In genomic region chr12:49388682-49389081, GRCh38 we compare ENCODE assay signal across 17 cellular contexts. TPM values are rescaled to one million over a fixed set of nuclear protein-coding genes. Genes with fewer than 3 reads are reported as not detected.
DNase-seq lines count a peak whose midpoint lies in the region; ATAC-seq, FAIRE-seq and TF ChIP-seq lines count a peak whose summit lies in the region.
"Had no signal": no experiment of that assay in that cellular context is flagged by ENCODE, and none has a peak within 500 bp of the region (broad histone marks: within the 10 kb centered on the region; RNA-seq: fewer than 3 reads in every experiment).

No MANE protein-coding gene starts in this region.

- no peaks in the 10 kb centered on the region for H3K27me3 Mint-ChIP-seq in stimulated activated naive B cell treated with anti-CD40 and anti-IgM and Interleukin-4, amounts not matched to agents 10 μg/mL and 1 μg/mL and 100 μg/mL, for 72 hours

- no TSS peak for BruUV-seq in HepG2 (replicated peaks; lab: Mats Ljungman, UMichigan)

- H4K20me1 ChIP-seq in HepG2 (ENCODE audit: insufficient read depth, low read length) = no peaks in the 10 kb centered on the region; the same call in 1 of the 2 replicates
- H4K20me1 ChIP-seq in H1 (replicated peaks in 1 of 2; ENCODE audit: control insufficient read depth in 1 of 2, insufficient read depth in 2 of 2, low read length in 2 of 2) = peaks cover 0 to 3% of the 10 kb centered on the region in 2 experiments

- H3K14ac ChIP-seq in H1 (ENCODE audit: insufficient read length) = no peak overlapping the region

- in situ Hi-C loops in HepG2 (cut with HindIII; ENCODE audit: extremely low pct_ligation_motif_present, low pct_unique_long_range_greater_than_20kb) = no loop called here

- no peak overlapping the region for H4K5ac ChIP-seq in H1 (ENCODE audit: insufficient read length, low read depth, low read length)

- H3K27me3 ChIP-seq in HepG2 (ENCODE audit: control insufficient read depth in 1 of 2, insufficient read depth in 2 of 2, low read length in 2 of 2) (no peaks in the 10 kb centered on the region), right lobe of liver (no peaks in the 10 kb centered on the region), H1 (replicated peaks in 1 of 4; ENCODE audit: control insufficient read depth in 3 of 4, extremely low read depth in 1 of 4, insufficient read depth in 3 of 4, low read length in 3 of 4) (peaks cover 0 to 2% (median 0%) of the 10 kb centered on the region in 4 experiments; a peak in 1 of 7 replicates)
- H3K27me3 ChIP-seq: BE2C had no signal

- peaks cover 2% of the 10 kb centered on the region; the same call in 1 of the 2 replicates for H3K23me2 ChIP-seq in H1 (ENCODE audit: low read depth, low read length)

- H2AK5ac ChIP-seq in H1 (ENCODE audit: low read depth, low read length) = no peak overlapping the region

- H3K27ac Mint-ChIP-seq in stimulated activated naive B cell treated with anti-CD40 and anti-IgM and Interleukin-4, amounts not matched to agents 10 μg/mL and 1 μg/mL and 100 μg/mL, for 72 hours = no peak overlapping the region
- H3K27ac Mint-ChIP-seq: GM23338 had no signal

- H2BK5ac ChIP-seq in H1 (ENCODE audit: low read depth, low read length) = no peak overlapping the region

- H2BK15ac ChIP-seq in H1 (ENCODE audit: low read length) = no peak overlapping the region

- no peak overlapping the region for H2BK20ac ChIP-seq in H1 (ENCODE audit: low read length)

- no peak for TF ChIP-seq POLR2A in HepG2 (IDR thresholded peaks at IDR 0.05; ENCODE audit: insufficient read depth in 1 of 2, low read depth in 2 of 2, low read length in 2 of 2)
- TF ChIP-seq POLR2A in right lobe of liver (IDR thresholded peaks at IDR 0.05) = no peak
- TF ChIP-seq POLR2A in H1 (IDR thresholded peaks at IDR 0.05; ENCODE audit: control extremely low read depth in 1 of 2, low read depth in 2 of 2, low read length in 2 of 2) = no peak

- TF ChIP-seq RAD21 in HepG2 (CRISPR knock-in tag; IDR thresholded peaks at IDR 0.05) (no peak), H1 (IDR thresholded peaks at IDR 0.05 in 1 of 2, conservative IDR thresholded peaks at IDR 0.05 in 1 of 2; ENCODE audit: low read depth in 2 of 2, low read length in 2 of 2) (no peak)

- H3K4me3 ChIP-seq in HepG2 (replicated peaks in 1 of 3; ENCODE audit: insufficient read depth in 1 of 3, low read depth in 2 of 3, low read length in 3 of 3) (no peak overlapping the region), right lobe of liver (no peak overlapping the region), SK-N-MC (peak overlapping the region; percentile 66), H1 (ENCODE audit: extremely low read depth in 1 of 4, insufficient read depth in 2 of 4, low read depth in 3 of 4, low read length in 4 of 4) (no peak overlapping the region)

- H4K91ac ChIP-seq in H1 (replicated peaks; ENCODE audit: insufficient read length, low read length) = no peak overlapping the region

- CTCF ChIA-PET in HepG2 (lab: Yijun Ruan, JAX; ENCODE audit: low intra/inter-chr PET ratio, low total read pairs) = no interaction called here
- CTCF ChIA-PET in H1 (lab: Charles Lee; ENCODE audit: partially characterized antibody) = interaction anchor here (0.6 to 2.6 kb wide), 19 partner anchors 8 to 165 kb away, joined by 3 to 15 read pairs (median 4); partner anchors contain the start of gene SPATS2

- DNase-seq in HepG2 (ENCODE audit: low spot score) = no peak
- no peak for DNase-seq in right lobe of liver
- DNase-seq in SK-N-MC (ENCODE audit: low read depth, low spot score) = no peak
- no peak for DNase-seq in H1 (ENCODE audit: low read depth in 1 of 2, low spot score in 2 of 2)
- DNase-seq in stimulated activated naive B cell treated with anti-CD40 and anti-IgM and Interleukin-4, amounts not matched to agents 10 μg/mL and 1 μg/mL and 100 μg/mL, for 72 hours = no peak
- no peak for DNase-seq in GM19240 (ENCODE audit: insufficient read length, low spot score)
- no peak for DNase-seq in kidney glomerular epithelial cell (lab: John Stamatoyannopoulos, UW)
- DNase-seq: BE2C, DMS 273 treated with DMSO at 0.1 percent for 48 hours, KG1, NCI-H1092, NCI-H1694, NCI-H510A, SHP77 had no signal

- H2AFZ ChIP-seq in HepG2 (ENCODE audit: low read length) (no peak overlapping the region), H1 (ENCODE audit: low read length) (no peak overlapping the region)

- POLR2A ChIA-PET in HepG2 (lab: Yijun Ruan, JAX) (no interaction called here), H1 (lab: Charles Lee; ENCODE audit: partially characterized antibody) (interaction anchor here (0.7 to 1.3 kb wide), 5 partner anchors 9 to 94 kb away, joined by 3 to 6 read pairs (median 3); partner anchors contain the start of gene PRPH)

- H3K9me3 ChIP-seq in HepG2 (ENCODE audit: low read length) (no peaks in the 10 kb centered on the region), right lobe of liver (no peaks in the 10 kb centered on the region), SK-N-MC (ENCODE audit: low read depth, low read length) (no peaks in the 10 kb centered on the region), H1 (ENCODE audit: insufficient read depth in 2 of 2, low read depth in 1 of 2, low read length in 1 of 2) (no peaks in the 10 kb centered on the region)
- H3K9me3 ChIP-seq: BE2C had no signal

- no peaks in the 10 kb centered on the region; the same call in none of the 2 replicates for H3K79me1 ChIP-seq in H1 (ENCODE audit: low read depth, low read length)

- H3K9me3 Mint-ChIP-seq in stimulated activated naive B cell treated with anti-CD40 and anti-IgM and Interleukin-4, amounts not matched to agents 10 μg/mL and 1 μg/mL and 100 μg/mL, for 72 hours = no peaks in the 10 kb centered on the region
- H3K9me3 Mint-ChIP-seq: GM23338 had no signal

- no peak for FAIRE-seq in HepG2 (lab: Jason Lieb, UNC)
- FAIRE-seq in H1 (lab: Jason Lieb, UNC) = no peak
- FAIRE-seq: RCC 7860 had no signal

- TF ChIP-seq EP300 in HepG2 (IDR thresholded peaks at IDR 0.05; ENCODE audit: low read depth in 2 of 2, low read length in 2 of 2) = no peak
- no peak for TF ChIP-seq EP300 in HepG2 (CRISPR knock-in tag; IDR thresholded peaks at IDR 0.05; ENCODE audit: borderline replicate concordance)
- no peak for TF ChIP-seq EP300 in H1 (IDR thresholded peaks at IDR 0.05; ENCODE audit: borderline replicate concordance in 1 of 2, low read depth in 2 of 2, low read length in 2 of 2)

- no peak overlapping the region for H3K23ac ChIP-seq in H1 (ENCODE audit: insufficient read length)

- no peak overlapping the region for H4K8ac ChIP-seq in H1 (ENCODE audit: extremely low read depth, insufficient read depth, low read length)

- no peak overlapping the region for H3K4ac ChIP-seq in H1 (replicated peaks; ENCODE audit: insufficient read length, low read depth, low read length)

- 88% methylated on average over 1 of the region's 1 CpG for WGBS in HepG2 (ENCODE audit: low lambda C conversion rate)
- 78% methylated on average over 1 of the region's 1 CpG for WGBS in right lobe of liver (ENCODE audit: insufficient coverage, low coverage, low lambda C conversion rate, missing lambda C conversion rate)
- 93% methylated on average over 1 of the region's 1 CpG; no CpG with 5 or more reads in 1 of the 2 experiments for WGBS in H1 (ENCODE audit: extremely low coverage in 1 of 2, insufficient coverage in 1 of 2, insufficient read length in 1 of 2, insufficient replicate concordance in 2 of 2, low coverage in 1 of 2, low lambda C conversion rate in 2 of 2, missing lambda C conversion rate in 1 of 2), 2 experiments

- H3K36me3 Mint-ChIP-seq in stimulated activated naive B cell treated with anti-CD40 and anti-IgM and Interleukin-4, amounts not matched to agents 10 μg/mL and 1 μg/mL and 100 μg/mL, for 72 hours = peaks cover 4 to 11% of the 10 kb centered on the region in 2 donors

- H3K36me3 ChIP-seq in HepG2 (replicated peaks in 1 of 2; ENCODE audit: control insufficient read depth in 1 of 2, insufficient read depth in 2 of 2, low read length in 2 of 2) (peaks cover 0 to 13% of the 10 kb centered on the region in 2 experiments; a peak in 2 of 5 replicates), right lobe of liver (no peaks in the 10 kb centered on the region), SK-N-MC (ENCODE audit: insufficient read depth, low read length) (peaks cover 6% of the 10 kb centered on the region; the same call in 1 of the 2 replicates), H1 (ENCODE audit: control insufficient read depth in 2 of 4, insufficient read depth in 4 of 4, low read length in 3 of 4) (no peaks in the 10 kb centered on the region)
- H3K36me3 ChIP-seq: BE2C had no signal

- peaks cover 0 to 9% of the 10 kb centered on the region in 2 donors for H3K4me1 Mint-ChIP-seq in stimulated activated naive B cell treated with anti-CD40 and anti-IgM and Interleukin-4, amounts not matched to agents 10 μg/mL and 1 μg/mL and 100 μg/mL, for 72 hours

- peaks cover 28% of the 10 kb centered on the region for H3K79me2 ChIP-seq in HepG2 (ENCODE audit: insufficient read depth, low read length)
- H3K79me2 ChIP-seq in H1 (ENCODE audit: control insufficient read depth in 1 of 2, insufficient read depth in 2 of 2, low read length in 2 of 2) = peaks cover 0 to 6% of the 10 kb centered on the region in 2 experiments; a peak in 2 of 4 replicates

- H3K18ac ChIP-seq in H1 (ENCODE audit: extremely low read depth, low read length) = no peak overlapping the region

- H2BK120ac ChIP-seq in H1 (replicated peaks; ENCODE audit: low read depth, low read length) = no peak overlapping the region

- intact Hi-C loops in HepG2 (cut with micrococcal nuclease; ENCODE audit: unreplicated experiment) = no loop called here
- intact Hi-C loops in right lobe of liver (cut with DNase I) = no loop called here

- H3K56ac ChIP-seq in H1 (replicated peaks; ENCODE audit: insufficient read length, low read depth, low read length) = no peak overlapping the region

- no peak overlapping the region for H2BK12ac ChIP-seq in H1 (ENCODE audit: low read depth, low read length)

- H3K27ac ChIP-seq in HepG2 (ENCODE audit: extremely low read length, insufficient read depth, low read length) (no peak overlapping the region), right lobe of liver (no peak overlapping the region), SK-N-MC (peak overlapping the region; percentile 77), H1 (ENCODE audit: low read depth, low read length) (no peak overlapping the region)
- H3K27ac ChIP-seq: HL-60 had no signal

- no peak for ATAC-seq in HepG2
- no peak for ATAC-seq in right lobe of liver
- peak; percentile 12 to 29 for ATAC-seq in stimulated activated naive B cell treated with anti-CD40 and anti-IgM and Interleukin-4, amounts not matched to agents 10 μg/mL and 1 μg/mL and 100 μg/mL, for 72 hours (replicated peaks)

- H3K4me1 ChIP-seq in HepG2 (ENCODE audit: insufficient read depth, low read length) = no peaks in the 10 kb centered on the region
- no peaks in the 10 kb centered on the region for H3K4me1 ChIP-seq in right lobe of liver
- H3K4me1 ChIP-seq in H1 (replicated peaks in 1 of 4; ENCODE audit: control insufficient read depth in 3 of 4, insufficient read depth in 4 of 4, low read length in 3 of 4) = peaks cover 0 to 4% (median 2%) of the 10 kb centered on the region in 4 experiments; a peak in 3 of 7 replicates
- H3K4me1 ChIP-seq: BE2C had no signal

- H3K4me3 Mint-ChIP-seq in stimulated activated naive B cell treated with anti-CD40 and anti-IgM and Interleukin-4, amounts not matched to agents 10 μg/mL and 1 μg/mL and 100 μg/mL, for 72 hours = peak overlapping the region; percentile 42 to 52
- H3K4me3 Mint-ChIP-seq: GM23338 had no signal

- no peak for TF ChIP-seq CTCF in HepG2 (CRISPR knock-in tag; IDR thresholded peaks at IDR 0.05)
- TF ChIP-seq CTCF in right lobe of liver (IDR thresholded peaks at IDR 0.05) = no peak
- no peak for TF ChIP-seq CTCF in H1 (IDR thresholded peaks at IDR 0.05; ENCODE audit: control extremely low read depth in 1 of 3, insufficient read depth in 1 of 3, low read depth in 1 of 3, low read length in 3 of 3)

- H3K9ac ChIP-seq in HepG2 (ENCODE audit: insufficient read depth, low read depth, low read length) = no peak overlapping the region
- peak overlapping the region; percentile 27 for H3K9ac ChIP-seq in SK-N-MC (ENCODE audit: insufficient read length)
- no peak overlapping the region for H3K9ac ChIP-seq in H1 (replicated peaks in 1 of 4; ENCODE audit: extremely low read depth in 1 of 4, low read depth in 3 of 4, low read length in 3 of 4)

- H3K4me2 ChIP-seq in HepG2 (ENCODE audit: low read depth, low read length) = no peak overlapping the region
- H3K4me2 ChIP-seq in H1 (ENCODE audit: insufficient read depth in 1 of 2, low read depth in 2 of 2, low read length in 2 of 2) = peak overlapping the region in 1 of 2 experiments; percentile 73; a peak in 1 of 4 replicates

RNA-seq across cellular contexts. Expression of gene SPATS2, which starts 21.4 kb away (rescaled TPM):
- total RNA-seq in HepG2 (2016; rRNA removed; fragmentation: Illumina TruSeq; extraction: Trizol) (19.3 and 27.2 TPM in 2 replicates), right lobe of liver (1 to 10 TPM; 3.2 to 6.1 (median 4.4) TPM)
- 20.9 and 21.2 TPM in 2 replicates for total RNA-seq in HepG2 (2016; cell fraction: cytosol; rRNA removed; fragmentation: Illumina TruSeq; extraction: Trizol; ENCODE audit: low read depth)
- 19.2 and 23.0 TPM in 2 replicates for total RNA-seq in HepG2 (2016; cell fraction: insoluble cytoplasmic fraction; rRNA removed; fragmentation: Illumina TruSeq; extraction: Trizol)
- 22.6 and 23.1 TPM in 2 replicates for total RNA-seq in HepG2 (2016; cell fraction: membrane; rRNA removed; fragmentation: Illumina TruSeq; extraction: Trizol)
- total RNA-seq in HepG2 (2016; cell fraction: nucleus; rRNA removed; fragmentation: Illumina TruSeq; extraction: Trizol) = 16.9 and 19.5 TPM in 2 replicates
- polyA plus RNA-seq in HepG2 (2011; rRNA removed) (24.9 and 28.1 TPM in 2 replicates), H1 (2011; rRNA removed) (12.7 and 19.2 TPM in 2 replicates)
- polyA plus RNA-seq in HepG2 (2011; cell fraction: cytosol; rRNA removed) = 16.7 and 21.9 TPM in 2 replicates
- polyA plus RNA-seq in HepG2 (2011; cell fraction: nucleus; rRNA removed) = 15.8 and 19.7 TPM in 2 replicates
- polyA plus RNA-seq in HepG2 (2012) = 13.4 and 17.4 TPM in 2 replicates
- polyA plus RNA-seq in HepG2 (2016; cell fraction: cytosol; fragmentation: Illumina TruSeq; extraction: Trizol; ENCODE audit: low read depth) = 5.2 and 7.9 TPM in 2 replicates
- polyA plus RNA-seq in HepG2 (2016; cell fraction: insoluble cytoplasmic fraction; fragmentation: Illumina TruSeq; extraction: Trizol; ENCODE audit: low read depth) = 30.6 and 32.3 TPM in 2 replicates
- 16.0 and 17.8 TPM in 2 replicates for polyA plus RNA-seq in HepG2 (2016; cell fraction: membrane; fragmentation: Illumina TruSeq; extraction: Trizol; ENCODE audit: low read depth)
- 32.3 and 37.2 TPM in 2 replicates for polyA plus RNA-seq in HepG2 (2016; cell fraction: nucleus; fragmentation: Illumina TruSeq; extraction: Trizol; ENCODE audit: insufficient read depth, low read depth)
- polyA minus RNA-seq in HepG2 (2011; rRNA and poly(A)+ RNA removed; ENCODE audit: low replicate concordance) = 36.5 and 107 TPM in 2 replicates
- 22.7 and 27.1 TPM in 2 replicates for polyA minus RNA-seq in HepG2 (2011; cell fraction: cytosol; rRNA and poly(A)+ RNA removed)
- polyA minus RNA-seq in HepG2 (2011; cell fraction: nucleus; rRNA and poly(A)+ RNA removed) = 41.5 and 48.9 TPM in 2 replicates
- total RNA-seq in H1 (2021; fragmentation: NEBNext Ultra II Directional; extraction: Animal tissue kit (Norgen Biotek cat#: 25700)) = 21.3 and 24.5 TPM in 2 replicates
- polyA plus RNA-seq in H1 (2011; cell fraction: cytosol; rRNA removed) = 20.5 TPM
- 19.1 TPM for polyA plus RNA-seq in H1 (2011; cell fraction: nucleus; rRNA removed)
- polyA plus RNA-seq in H1 (2012, experiment 1 of 2) = 17.1 to 25.9 TPM (median 19.6 TPM) in 4 replicates
- 4.6 TPM for polyA plus RNA-seq in H1 (2012, experiment 2 of 2)
- polyA plus RNA-seq in H1 (2013, experiment 1 of 2) = 25.8 TPM
- 29.1 TPM for polyA plus RNA-seq in H1 (2013, experiment 2 of 2)
- polyA minus RNA-seq in H1 (2011; rRNA and poly(A)+ RNA removed) = 35.2 and 47.9 TPM in 2 replicates
- polyA minus RNA-seq in H1 (2011; cell fraction: cytosol; rRNA and poly(A)+ RNA removed) = 26.9 TPM
- 26.4 TPM for polyA minus RNA-seq in H1 (2011; cell fraction: nucleus; rRNA and poly(A)+ RNA removed)

RNA-seq across cellular contexts. Expression of gene DNAJC22, which starts 42.0 kb away (rescaled TPM):
- 23.0 and 31.7 TPM in 2 replicates for total RNA-seq in HepG2 (2016; rRNA removed; fragmentation: Illumina TruSeq; extraction: Trizol)
- total RNA-seq in HepG2 (2016; cell fraction: cytosol; rRNA removed; fragmentation: Illumina TruSeq; extraction: Trizol; ENCODE audit: low read depth) = 8.6 and 10.6 TPM in 2 replicates
- 28.2 and 31.3 TPM in 2 replicates for total RNA-seq in HepG2 (2016; cell fraction: insoluble cytoplasmic fraction; rRNA removed; fragmentation: Illumina TruSeq; extraction: Trizol)
- total RNA-seq in HepG2 (2016; cell fraction: membrane; rRNA removed; fragmentation: Illumina TruSeq; extraction: Trizol) = 31.0 and 32.2 TPM in 2 replicates
- 18.7 and 28.7 TPM in 2 replicates for total RNA-seq in HepG2 (2016; cell fraction: nucleus; rRNA removed; fragmentation: Illumina TruSeq; extraction: Trizol)
- polyA plus RNA-seq in HepG2 (2011; rRNA removed) = 25.2 and 25.3 TPM in 2 replicates
- polyA plus RNA-seq in HepG2 (2011; cell fraction: cytosol; rRNA removed) = 21.8 and 23.4 TPM in 2 replicates
- polyA plus RNA-seq in HepG2 (2011; cell fraction: nucleus; rRNA removed) = 17.7 and 19.2 TPM in 2 replicates
- polyA plus RNA-seq in HepG2 (2012) = 12.3 and 19.2 TPM in 2 replicates
- polyA plus RNA-seq in HepG2 (2016; cell fraction: cytosol; fragmentation: Illumina TruSeq; extraction: Trizol; ENCODE audit: low read depth) = 8.0 and 8.6 TPM in 2 replicates
- 23.5 TPM in 2 replicates for polyA plus RNA-seq in HepG2 (2016; cell fraction: insoluble cytoplasmic fraction; fragmentation: Illumina TruSeq; extraction: Trizol; ENCODE audit: low read depth)
- 19.8 and 20.5 TPM in 2 replicates for polyA plus RNA-seq in HepG2 (2016; cell fraction: membrane; fragmentation: Illumina TruSeq; extraction: Trizol; ENCODE audit: low read depth)
- polyA plus RNA-seq in HepG2 (2016; cell fraction: nucleus; fragmentation: Illumina TruSeq; extraction: Trizol; ENCODE audit: insufficient read depth, low read depth) = 33.4 and 37.4 TPM in 2 replicates
- 5.2 and 42.6 TPM in 2 replicates for polyA minus RNA-seq in HepG2 (2011; rRNA and poly(A)+ RNA removed; ENCODE audit: low replicate concordance)
- 11.0 and 11.7 TPM in 2 replicates for polyA minus RNA-seq in HepG2 (2011; cell fraction: cytosol; rRNA and poly(A)+ RNA removed)
- polyA minus RNA-seq in HepG2 (2011; cell fraction: nucleus; rRNA and poly(A)+ RNA removed) = 13.9 and 17.5 TPM in 2 replicates
- 10 to 100 TPM; 36.5 to 49.1 (median 43.7) TPM for total RNA-seq in right lobe of liver
- total RNA-seq in H1 (2021; fragmentation: NEBNext Ultra II Directional; extraction: Animal tissue kit (Norgen Biotek cat#: 25700)) = 0.13 and 0.39 TPM in 2 replicates
- 0.19 and 0.20 TPM in 2 replicates for polyA plus RNA-seq in H1 (2011; rRNA removed)
- polyA plus RNA-seq in H1 (2011; cell fraction: cytosol; rRNA removed) = 0.19 TPM
- 0.39 TPM for polyA plus RNA-seq in H1 (2011; cell fraction: nucleus; rRNA removed)
- 0.05 to 0.51 TPM (median 0.25 TPM) in 4 replicates for polyA plus RNA-seq in H1 (2012, experiment 1 of 2)
- polyA plus RNA-seq in H1 (2012, experiment 2 of 2) = not detected
- 0.24 TPM for polyA plus RNA-seq in H1 (2013, experiment 1 of 2)
- 0.48 TPM for polyA plus RNA-seq in H1 (2013, experiment 2 of 2)
- 0.22 and 0.50 TPM in 2 replicates for polyA minus RNA-seq in H1 (2011; rRNA and poly(A)+ RNA removed)
- not detected for polyA minus RNA-seq in H1 (2011; cell fraction: cytosol; rRNA and poly(A)+ RNA removed)
- 0.40 TPM for polyA minus RNA-seq in H1 (2011; cell fraction: nucleus; rRNA and poly(A)+ RNA removed)
- polyA plus RNA-seq: GM23338 had no signal

RNA-seq across cellular contexts. Expression of gene C1QL4, which starts 51.7 kb away (rescaled TPM):
- not detected in 2 replicates for total RNA-seq in HepG2 (2016; rRNA removed; fragmentation: Illumina TruSeq; extraction: Trizol)
- not detected in 2 replicates for total RNA-seq in HepG2 (2016; cell fraction: cytosol; rRNA removed; fragmentation: Illumina TruSeq; extraction: Trizol; ENCODE audit: low read depth)
- not detected in 2 replicates for total RNA-seq in HepG2 (2016; cell fraction: insoluble cytoplasmic fraction; rRNA removed; fragmentation: Illumina TruSeq; extraction: Trizol)
- not detected in 2 replicates for total RNA-seq in HepG2 (2016; cell fraction: membrane; rRNA removed; fragmentation: Illumina TruSeq; extraction: Trizol)
- total RNA-seq in HepG2 (2016; cell fraction: nucleus; rRNA removed; fragmentation: Illumina TruSeq; extraction: Trizol) = not detected in 2 replicates
- 0.03 TPM in 2 replicates for polyA plus RNA-seq in HepG2 (2011; rRNA removed)
- 0.06 and 0.08 TPM in 2 replicates for polyA plus RNA-seq in HepG2 (2011; cell fraction: cytosol; rRNA removed)
- 0.07 TPM in 1 of 2 replicates, not detected in the other for polyA plus RNA-seq in HepG2 (2011; cell fraction: nucleus; rRNA removed)
- polyA plus RNA-seq in HepG2 (2012) = 0.07 and 0.12 TPM in 2 replicates
- polyA plus RNA-seq in HepG2 (2016; cell fraction: cytosol; fragmentation: Illumina TruSeq; extraction: Trizol; ENCODE audit: low read depth) = not detected in 2 replicates
- polyA plus RNA-seq in HepG2 (2016; cell fraction: insoluble cytoplasmic fraction; fragmentation: Illumina TruSeq; extraction: Trizol; ENCODE audit: low read depth) = not detected in 2 replicates
- not detected in 2 replicates for polyA plus RNA-seq in HepG2 (2016; cell fraction: membrane; fragmentation: Illumina TruSeq; extraction: Trizol; ENCODE audit: low read depth)
- not detected in 2 replicates for polyA plus RNA-seq in HepG2 (2016; cell fraction: nucleus; fragmentation: Illumina TruSeq; extraction: Trizol; ENCODE audit: insufficient read depth, low read depth)
- 0.09 TPM in 1 of 2 replicates, not detected in the other for polyA minus RNA-seq in HepG2 (2011; rRNA and poly(A)+ RNA removed; ENCODE audit: low replicate concordance)
- polyA minus RNA-seq in HepG2 (2011; cell fraction: cytosol; rRNA and poly(A)+ RNA removed) = not detected in 2 replicates
- polyA minus RNA-seq in HepG2 (2011; cell fraction: nucleus; rRNA and poly(A)+ RNA removed) = not detected in 2 replicates
- total RNA-seq in right lobe of liver = not detected
- 0.28 and 0.59 TPM in 2 replicates for total RNA-seq in H1 (2021; fragmentation: NEBNext Ultra II Directional; extraction: Animal tissue kit (Norgen Biotek cat#: 25700))
- 0.63 and 0.77 TPM in 2 replicates for polyA plus RNA-seq in H1 (2011; rRNA removed)
- polyA plus RNA-seq in H1 (2011; cell fraction: cytosol; rRNA removed) = 1.00 TPM
- 1.4 TPM for polyA plus RNA-seq in H1 (2011; cell fraction: nucleus; rRNA removed)
- polyA plus RNA-seq in H1 (2012, experiment 1 of 2) = 0.54 to 0.74 TPM (median 0.65 TPM) in 4 replicates
- 0.34 TPM for polyA plus RNA-seq in H1 (2012, experiment 2 of 2)
- 0.30 TPM for polyA plus RNA-seq in H1 (2013, experiment 1 of 2)
- 0.22 TPM for polyA plus RNA-seq in H1 (2013, experiment 2 of 2)
- not detected in 2 replicates for polyA minus RNA-seq in H1 (2011; rRNA and poly(A)+ RNA removed)
- not detected for polyA minus RNA-seq in H1 (2011; cell fraction: cytosol; rRNA and poly(A)+ RNA removed)
- polyA minus RNA-seq in H1 (2011; cell fraction: nucleus; rRNA and poly(A)+ RNA removed) = 0.70 TPM
- total RNA-seq: GM23338 had no signal
- polyA plus RNA-seq: GM23338 had no signal

Comparison
In these comparisons a context has a peak if more than half of its experiments do, and no peak if none do; other contexts are left out.
1. ATAC-seq: peak in stimulated activated naive B cell treated with anti-CD40 and anti-IgM and Interleukin-4, amounts not matched to agents 10 μg/mL and 1 μg/mL and 100 μg/mL, for 72 hours (2 of 2); none in HepG2 (single experiment) and right lobe of liver (0 of 4).
2. Of the 41 proteins assayed by ChIP-seq in both HepG2 and H1: peak only in HepG2: none; only in H1: KDM1A; in both: none; in neither: 39; mixed calls (peak in some experiments, not most) for 1.